8 cellular contexts compared by ENCODE assay signal in the genomic region with DNA sequence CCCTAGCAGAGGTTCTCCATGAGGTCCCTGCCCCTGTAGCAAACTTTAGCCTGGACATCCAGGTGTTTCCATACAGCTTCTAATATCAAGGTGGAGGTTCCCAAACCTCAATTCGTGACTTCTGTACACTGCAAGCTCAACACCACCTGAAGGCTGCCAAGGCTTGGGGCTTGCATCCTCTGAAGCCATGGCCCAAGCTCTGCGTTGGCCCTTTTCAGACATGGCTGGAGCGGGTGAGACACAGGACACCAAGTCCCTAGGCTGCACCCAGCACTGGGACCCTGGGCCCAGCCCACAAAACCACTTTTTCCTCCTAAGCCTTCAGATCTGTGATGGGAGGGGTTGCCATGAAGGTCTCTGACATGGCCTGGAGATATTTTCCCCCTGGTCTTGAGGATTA.
"Had no signal": no experiment of that assay in that cellular context is flagged by ENCODE, and none has a peak within 500 bp of the region (broad histone marks: within the 10 kb centered on the region; RNA-seq: fewer than 3 reads in every experiment).

No MANE protein-coding gene starts in this region.

- H3K9me3 ChIP-seq: HAP-1 had no signal

- H3K4me3 ChIP-seq: GM23248, HAP-1 had no signal

- H3K9me3 Mint-ChIP-seq: H9 had no signal

- H3K4me1 ChIP-seq: HAP-1 had no signal

- ATAC-seq: HCT116 had no signal

- DNase-seq: GM23248, GOT3, H7, H9, HCEC 1CT, HFFc6 had no signal

- H3K9ac ChIP-seq: GM23248 had no signal

- H3K27ac ChIP-seq: GM23248 had no signal

- H3K27ac Mint-ChIP-seq: H9, HFFc6 had no signal

- H2AFZ ChIP-seq: GM23248 had no signal

- H3K4me3 Mint-ChIP-seq: H9, HFFc6 had no signal

- H3K36me3 ChIP-seq: HAP-1 had no signal
